ENCODE assay signal across 16 cellular contexts in the genomic region with DNA sequence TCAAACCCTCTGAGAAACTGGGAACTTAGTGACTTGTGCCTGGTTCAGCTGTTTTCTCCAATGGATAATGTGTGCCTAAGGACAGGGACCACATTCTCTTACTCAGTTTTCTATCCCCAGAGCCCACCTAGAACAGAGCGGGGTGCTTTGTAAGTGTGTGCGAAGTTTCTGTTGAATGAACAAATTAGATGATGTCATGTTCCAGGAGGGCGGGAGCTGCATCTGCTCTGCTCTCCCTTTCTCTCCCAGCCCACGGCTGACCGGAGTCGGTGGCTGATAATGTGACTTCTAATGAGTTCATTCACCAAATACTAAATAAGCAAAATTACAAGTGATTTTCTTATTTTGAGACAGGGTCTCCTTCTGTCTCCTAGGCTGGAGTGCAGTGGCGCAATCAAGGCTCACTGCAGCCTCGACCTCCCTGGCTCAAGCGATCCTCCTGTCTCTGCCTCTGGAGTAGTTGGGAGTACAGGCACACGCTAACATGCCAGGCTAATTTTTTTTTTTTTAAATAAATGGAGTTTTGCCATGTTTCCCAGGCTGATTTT.
DNase-seq lines count a peak whose midpoint lies in the region; ATAC-seq and TF ChIP-seq lines count a peak whose summit lies in the region.
"Had no signal": no experiment of that assay in that cellular context is flagged by ENCODE, and none has a peak within 500 bp of the region (broad histone marks: within the 10 kb centered on the region; RNA-seq: fewer than 3 reads in every experiment).

No MANE protein-coding gene starts in this region.

- no peaks in the 10 kb centered on the region for H4K20me1 ChIP-seq in PC-3 (ENCODE audit: low read length)

- BruUV-seq in PC-3 (replicated peaks; lab: Mats Ljungman, UMichigan) = no TSS peak

- H3K9me2 ChIP-seq in PC-3 (replicated peaks; ENCODE audit: low read length) = no peaks in the 10 kb centered on the region

- no peaks in the 10 kb centered on the region for H3K36me3 ChIP-seq in PC-3 (ENCODE audit: low read depth, low read length)
- H3K36me3 ChIP-seq in HAP-1 (replicated peaks) = no peaks in the 10 kb centered on the region
- H3K36me3 ChIP-seq: transverse colon, WERI-Rb-1 had no signal

- peaks cover 58% of the 10 kb centered on the region for H3K4me1 Mint-ChIP-seq in activated naive CD8-positive, alpha-beta T cell treated with anti-CD3 and anti-CD28 coated beads for 36 hours
- H3K4me1 Mint-ChIP-seq in naive B cell = peaks cover 65 to 90% (median 77%) of the 10 kb centered on the region in 3 donors

- no peak overlapping the region for H3K27ac ChIP-seq in PC-3 (ENCODE audit: low read length)
- H3K27ac ChIP-seq: 22Rv1, C4-2B, epithelial cell of prostate, WERI-Rb-1 had no signal

- ATAC-seq in naive B cell (ENCODE audit: low read depth in 2 of 2) (no peak), PC-3 (no peak)

- no peaks in the 10 kb centered on the region for H3K36me3 Mint-ChIP-seq in activated naive CD8-positive, alpha-beta T cell treated with anti-CD3 and anti-CD28 coated beads for 36 hours
- H3K36me3 Mint-ChIP-seq in naive B cell = no peaks in the 10 kb centered on the region

- H3K79me2 ChIP-seq in PC-3 (ENCODE audit: low read length) = no peaks in the 10 kb centered on the region

- in situ Hi-C loops in HAP-1 (cut with MboI; ENCODE audit: low sequenced_read_pairs) = loop anchor here (25.0 kb wide), 1 partner anchor 396 kb away; no protein-coding TSS in a partner anchor

- POLR2A ChIA-PET in PC-3 (lab: Charles Lee; ENCODE audit: unreplicated experiment) = no interaction called here

- no peaks in the 10 kb centered on the region for H3K27me3 ChIP-seq in PC-3 (ENCODE audit: low read length)
- H3K27me3 ChIP-seq in HAP-1 (ENCODE audit: low read depth) = no peaks in the 10 kb centered on the region
- H3K27me3 ChIP-seq: transverse colon had no signal

- DNase-seq in DMS 273 (lab: John Stamatoyannopoulos, UW; ENCODE audit: unreplicated experiment) (peak; percentile 75), DMS 273 treated with DMSO at 0.1 percent for 48 hours (lab: John Stamatoyannopoulos, UW) (no peak), NCI-H2171 (lab: John Stamatoyannopoulos, UW) (peak; percentile 24), naive B cell (no peak), DMS79 treated with DMSO at 0.1 percent for 48 hours (lab: John Stamatoyannopoulos, UW) (no peak), PC-3 (no peak), HAP-1 (ENCODE audit: low spot score in 2 of 2) (no peak)
- no peak for DNase-seq in activated naive CD8-positive, alpha-beta T cell treated with anti-CD3 and anti-CD28 coated beads for 36 hours
- DNase-seq: NCI-H1930; stimulated activated CD4-positive, alpha-beta T cell treated with anti-CD3 and anti-CD28 coated beads, Interleukin-2, amount 100 ng/mL, for 48 hours; stimulated activated CD8-positive, alpha-beta memory T cell treated with anti-CD3 and anti-CD28 coated beads, Interleukin-4, amount 100 ng/mL, for 48 hours; transverse colon; WERI-Rb-1 had no signal

- no peak overlapping the region for H3K4me2 ChIP-seq in PC-3 (ENCODE audit: low read length)

- H3K9me3 Mint-ChIP-seq in activated naive CD8-positive, alpha-beta T cell treated with anti-CD3 and anti-CD28 coated beads for 36 hours = no peaks in the 10 kb centered on the region
- H3K9me3 Mint-ChIP-seq in naive B cell = no peaks in the 10 kb centered on the region

- H3K9me3 ChIP-seq in PC-3 (ENCODE audit: low read length) (no peaks in the 10 kb centered on the region), HAP-1 (no peaks in the 10 kb centered on the region)
- H3K9me3 ChIP-seq: transverse colon had no signal

- H3K4me1 ChIP-seq in PC-3 (ENCODE audit: insufficient read depth, low read length) = no peaks in the 10 kb centered on the region
- H3K4me1 ChIP-seq in HAP-1 = 0 out of 2 replicates have a peak, but pooled peaks cover 4% of the 10 kb centered on the region

- H2AFZ ChIP-seq in PC-3 (ENCODE audit: low read length) = no peak overlapping the region

- H3K4me3 ChIP-seq in PC-3 (ENCODE audit: low read length) (no peak overlapping the region), HAP-1 (no peak overlapping the region)
- H3K4me3 ChIP-seq: transverse colon had no signal

- TF ChIP-seq CTCF in PC-3 (conservative IDR thresholded peaks at IDR 0.05; ENCODE audit: low read depth, low read length) = no peak

- intact Hi-C loops in PC-3 (cut with micrococcal nuclease) = loop anchor here (10.0 kb wide), 1 partner anchor 404 kb away; no protein-coding TSS in a partner anchor

- no peaks in the 10 kb centered on the region for H3F3A ChIP-seq in PC-3 (ENCODE audit: low read length, unreplicated experiment)

- H3K4me3 Mint-ChIP-seq in activated naive CD8-positive, alpha-beta T cell treated with anti-CD3 and anti-CD28 coated beads for 36 hours = peak overlapping the region; percentile 62
- peak overlapping the region in 7 of 8 donors; percentile 29 to 94 (median 79) for H3K4me3 Mint-ChIP-seq in naive B cell

- no peaks in the 10 kb centered on the region for H3K27me3 Mint-ChIP-seq in activated naive CD8-positive, alpha-beta T cell treated with anti-CD3 and anti-CD28 coated beads for 36 hours
- H3K27me3 Mint-ChIP-seq in naive B cell = no peaks in the 10 kb centered on the region

- peak overlapping the region; percentile 80 for H3K27ac Mint-ChIP-seq in activated naive CD8-positive, alpha-beta T cell treated with anti-CD3 and anti-CD28 coated beads for 36 hours
- H3K27ac Mint-ChIP-seq in naive B cell = peak overlapping the region; percentile 73 to 100 (median 98)

- CTCF ChIA-PET in PC-3 (lab: Charles Lee) = no interaction called here

- no peak overlapping the region for H3K9ac ChIP-seq in PC-3 (ENCODE audit: low read length)

Comparison
In these comparisons a context has a peak if more than half of its experiments do, and no peak if none do; other contexts are left out.
1. DNase-seq: peak in DMS 273 (single experiment) and NCI-H2171 (single experiment); none in DMS 273 treated with DMSO at 0.1 percent for 48 hours (single experiment), activated naive CD8-positive, alpha-beta T cell treated with anti-CD3 and anti-CD28 coated beads for 36 hours (single experiment), naive B cell (single experiment), DMS79 treated with DMSO at 0.1 percent for 48 hours (single experiment), PC-3 (single experiment) and HAP-1 (0 of 2).